In the genomic region with DNA sequence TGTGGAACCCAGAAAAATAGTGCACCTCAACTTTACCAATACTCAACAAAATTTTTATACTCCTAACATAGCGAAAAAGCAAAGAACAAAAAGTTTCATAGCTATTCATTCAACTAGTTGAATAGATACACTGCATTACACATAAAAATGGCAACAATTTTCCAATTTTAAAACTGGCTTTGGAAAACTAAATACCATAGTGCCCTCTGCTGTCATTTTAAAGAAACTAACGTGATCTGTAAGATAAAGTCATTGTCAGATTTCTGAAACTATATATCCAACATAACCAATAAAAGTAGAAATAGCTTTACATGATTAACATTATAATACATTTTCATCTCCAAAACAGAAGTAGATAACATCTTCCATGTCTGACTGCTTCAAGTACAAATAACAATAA, we compare ENCODE assay signal across 9 cellular contexts. TPM values are rescaled to one million over a fixed set of nuclear protein-coding genes. Genes with fewer than 3 reads are reported as not detected.
A peak's percentile ranks its signal among the peaks of the same experiment; 100 is the strongest.
DNase-seq lines count a peak whose midpoint lies in the region; ATAC-seq, FAIRE-seq and TF ChIP-seq lines count a peak whose summit lies in the region.
"Had no signal": no experiment of that assay in that cellular context is flagged by ENCODE, and none has a peak within 500 bp of the region (broad histone marks: within the 10 kb centered on the region; RNA-seq: fewer than 3 reads in every experiment).

No MANE protein-coding gene starts in this region.

- TF ChIP-seq CTCF in GM13977 (IDR thresholded peaks at IDR 0.05; ENCODE audit: extremely low read depth, insufficient read depth, missing control alignments), result peak; percentile 35
- peak in 2 of 3 experiments; percentile 23 to 67; a peak in 3 of 6 replicates for TF ChIP-seq CTCF in K562 (IDR thresholded peaks at IDR 0.05 in 2 of 3, conservative IDR thresholded peaks at IDR 0.05 in 1 of 3; ENCODE audit: insufficient read depth in 2 of 3, low read depth in 1 of 3, low read length in 3 of 3)
- TF ChIP-seq CTCF in nephron progenitor cell (IDR thresholded peaks at IDR 0.05), result peak; percentile 41
- no peak for TF ChIP-seq CTCF in kidney (IDR thresholded peaks at IDR 0.05; ENCODE audit: borderline replicate concordance, extremely low read depth, insufficient read depth)

- 0% methylated on average over 2 of the region's 2 CpGs for WGBS in K562 (ENCODE audit: insufficient coverage, low coverage, missing lambda C conversion rate)

- DNase-seq in GM13977 (ENCODE audit: low spot score) (no peak), NCI-H2171 (lab: John Stamatoyannopoulos, UW) (peak; percentile 14), K562 (ENCODE audit: extremely low read depth in 1 of 4, low spot score in 3 of 4) (peak in 1 of 4 experiments; percentile 11), nephron progenitor cell (no peak), GM19239 (ENCODE audit: insufficient read length, low spot score) (no peak), MG63 (no peak), kidney (no peak)
- DNase-seq in activated CD4-positive, alpha-beta T cell treated with anti-CD3 and anti-CD28 coated beads, Interleukin-2, amount 50 U/mL, for 48 hours, result no peak

- TF ChIP-seq EP300 in K562 (IDR thresholded peaks at IDR 0.05; ENCODE audit: low read length), result no peak

- peak; percentile 61 for FAIRE-seq in K562 (lab: Jason Lieb, UNC)
- no peak for FAIRE-seq in GM19239 (lab: Jason Lieb, UNC)
- FAIRE-seq in kidney (lab: Jason Lieb, UNC), result no peak

- peaks cover 31% of the 10 kb centered on the region for H3K9me3 Mint-ChIP-seq in nephron progenitor cell

- H3K4me2 ChIP-seq in K562 (ENCODE audit: insufficient read depth, low read length), result no peak overlapping the region

- H3K27me3 Mint-ChIP-seq in nephron progenitor cell (ENCODE audit: low read depth, poor library complexity), result no peaks in the 10 kb centered on the region

- H3K79me2 ChIP-seq in K562 (ENCODE audit: control insufficient read depth, insufficient read depth, low read length), result no peaks in the 10 kb centered on the region

- in situ Hi-C loops in GM13977 (cut with MboI; ENCODE audit: low pct_unique_long_range_greater_than_20kb, low sequenced_read_pairs, unreplicated experiment) (no loop called here), K562 (cut with MboI) (no loop called here)

- H3K9me3 ChIP-seq in K562 (replicated peaks; ENCODE audit: control insufficient read depth, insufficient read depth, low read depth, low read length), result no peaks in the 10 kb centered on the region
- H3K9me3 ChIP-seq in MG63, result peaks cover 7% of the 10 kb centered on the region; the same call in 1 of the 2 replicates
- peaks cover 0 to 9% of the 10 kb centered on the region in 2 donors for H3K9me3 ChIP-seq in kidney (ENCODE audit: control insufficient read depth in 1 of 2, low read length in 2 of 2)

- ATAC-seq in K562, result no peak

- H3K27ac Mint-ChIP-seq in nephron progenitor cell, result no peak overlapping the region

- H3K9ac ChIP-seq in K562 (ENCODE audit: insufficient read depth in 1 of 2, low read depth in 2 of 2, low read length in 2 of 2) (no peak overlapping the region), kidney (ENCODE audit: low read length in 2 of 2) (no peak overlapping the region)

- H3K4me1 ChIP-seq in K562 (replicated peaks in 1 of 2; ENCODE audit: control insufficient read depth in 2 of 2, insufficient read depth in 2 of 2, low read length in 2 of 2), result no peaks in the 10 kb centered on the region; a peak in 1 of 5 replicates
- no peaks in the 10 kb centered on the region for H3K4me1 ChIP-seq in kidney (ENCODE audit: control insufficient read depth in 1 of 2, insufficient read depth in 1 of 2, low read depth in 1 of 2, low read length in 2 of 2)

- BruUV-seq in K562 (replicated peaks; lab: Mats Ljungman, UMichigan), result no TSS peak

- H3K4me1 Mint-ChIP-seq in nephron progenitor cell, result peaks cover 18% of the 10 kb centered on the region

- POLR2A ChIA-PET in K562 (lab: Yijun Ruan, JAX), result interaction anchor here (0.5 to 1.2 kb wide), 2 partner anchors 10 to 96 kb away, joined by 3 read pairs; no protein-coding TSS in a partner anchor

- no peak overlapping the region for H2AFZ ChIP-seq in K562 (ENCODE audit: low read depth, low read length)

- CTCF ChIA-PET in K562 (lab: Yijun Ruan, JAX; ENCODE audit: low intra/inter-chr PET ratio), result no interaction called here

- peak; percentile 77 to 87 for TF ChIP-seq RAD21 in K562 (CRISPR knock-in tag; conservative IDR thresholded peaks at IDR 0.05 in 1 of 2, IDR thresholded peaks at IDR 0.05 in 1 of 2)

- intact Hi-C loops in K562 (cut with micrococcal nuclease), result loop anchor here (5.0 kb wide), 2 partner anchors 164 to 1504 kb away; no protein-coding TSS in a partner anchor
- intact Hi-C loops in kidney (cut with DNase I), result no loop called here

- H3K4me3 ChIP-seq in K562 (no peak overlapping the region), MG63 (no peak overlapping the region), kidney (ENCODE audit: low read length in 2 of 2) (no peak overlapping the region)
- H3K4me3 ChIP-seq: skin epidermis had no signal

- H3K4me3 Mint-ChIP-seq in nephron progenitor cell, result no peak overlapping the region

- no peaks in the 10 kb centered on the region for H4K20me1 ChIP-seq in K562 (replicated peaks; ENCODE audit: control insufficient read depth, insufficient read depth, low read length)

- no peaks in the 10 kb centered on the region for H3K27me3 ChIP-seq in K562 (ENCODE audit: control insufficient read depth in 2 of 2, insufficient read depth in 2 of 2, low read length in 2 of 2)
- H3K27me3 ChIP-seq in MG63, result peaks cover 2% of the 10 kb centered on the region; the same call in 1 of the 2 replicates

- H3K9me1 ChIP-seq in K562 (ENCODE audit: control insufficient read depth, insufficient read depth, low read length), result no peaks in the 10 kb centered on the region

- no peak overlapping the region for H3K27ac ChIP-seq in K562 (ENCODE audit: extremely low read depth, low read depth, low read length)
- no peak overlapping the region for H3K27ac ChIP-seq in kidney (ENCODE audit: low read depth in 2 of 2, low read length in 2 of 2)
- H3K27ac ChIP-seq: skin epidermis had no signal

- TF ChIP-seq POLR2A in K562 (conservative IDR thresholded peaks at IDR 0.05), result no peak

- H3K36me3 Mint-ChIP-seq in nephron progenitor cell (ENCODE audit: low read depth), result peaks cover 18% of the 10 kb centered on the region

- no peaks in the 10 kb centered on the region for H3K36me3 ChIP-seq in K562 (ENCODE audit: control insufficient read depth, insufficient read depth, low read length)
- H3K36me3 ChIP-seq in MG63, result no peaks in the 10 kb centered on the region
- H3K36me3 ChIP-seq in kidney (ENCODE audit: control insufficient read depth in 1 of 2, insufficient read depth in 2 of 2, low read length in 2 of 2), result no peaks in the 10 kb centered on the region

TF ChIP-seq in K562, 482 proteins besides CTCF, POLR2A, EP300 and RAD21:
- TF ChIP-seq ZNF133 (CRISPR knock-in tag; IDR thresholded peaks at IDR 0.05) (no peak), SMC3 (conservative IDR thresholded peaks at IDR 0.05; ENCODE audit: insufficient read depth, low read depth, low read length) (peak; percentile 37; the same call in 1 of the 2 replicates), ARID3A (IDR thresholded peaks at IDR 0.05; ENCODE audit: borderline replicate concordance, low read depth, low read length) (no peak)
- TF ChIP-seq, protein P1, sequence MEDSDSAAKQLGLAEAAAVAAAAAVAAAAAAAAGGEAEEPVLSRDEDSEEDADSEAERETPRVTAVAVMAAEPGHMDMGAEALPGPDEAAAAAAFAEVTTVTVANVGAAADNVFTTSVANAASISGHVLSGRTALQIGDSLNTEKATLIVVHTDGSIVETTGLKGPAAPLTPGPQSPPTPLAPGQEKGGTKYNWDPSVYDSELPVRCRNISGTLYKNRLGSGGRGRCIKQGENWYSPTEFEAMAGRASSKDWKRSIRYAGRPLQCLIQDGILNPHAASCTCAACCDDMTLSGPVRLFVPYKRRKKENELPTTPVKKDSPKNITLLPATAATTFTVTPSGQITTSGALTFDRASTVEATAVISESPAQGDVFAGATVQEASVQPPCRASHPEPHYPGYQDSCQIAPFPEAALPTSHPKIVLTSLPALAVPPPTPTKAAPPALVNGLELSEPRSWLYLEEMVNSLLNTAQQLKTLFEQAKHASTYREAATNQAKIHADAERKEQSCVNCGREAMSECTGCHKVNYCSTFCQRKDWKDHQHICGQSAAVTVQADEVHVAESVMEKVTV (CRISPR knock-in tag; IDR thresholded peaks at IDR 0.05), result peak; percentile 73
TF ChIP-seq in K562: peak in this region for 2.

RNA-seq across cellular contexts. Expression of gene DTWD2, which starts 31.6 kb away (rescaled TPM):
- total RNA-seq in K562 (2011; cell fraction: chromatin; rRNA removed; ENCODE audit: low replicate concordance), result 1.4 and 1.7 TPM in 2 replicates
- total RNA-seq in K562 (2011; cell fraction: nucleolus; rRNA removed), result 1.2 and 1.7 TPM in 2 replicates
- total RNA-seq in K562 (2011; cell fraction: nucleoplasm; rRNA removed), result 1.7 and 2.4 TPM in 2 replicates
- total RNA-seq in K562 (2014; rRNA removed) (7.4 and 10.8 TPM in 2 replicates), K562 (2014; rRNA removed; fragmentation: Illumina TruSeq; extraction: Trizol) (4.9 and 5.4 TPM in 2 replicates), K562 (2015; rRNA removed; fragmentation: Illumina TruSeq; extraction: Trizol) (4.9 TPM in 2 replicates), K562 (2021) (5.5 TPM in 2 replicates), kidney (12.4 TPM)
- polyA plus RNA-seq in K562 (2011; rRNA removed) (2.2 and 3.1 TPM in 2 replicates), K562 (2014; fragmentation: Illumina TruSeq; extraction: Trizol) (3.1 and 3.7 TPM in 2 replicates), K562 (2014; fragmentation: Nextera tagmentation; extraction: Ambion mirVana) (1 to 10 TPM in 1 of 2 experiments, under 1 TPM in 1; 0.99 to 1.1 TPM), K562 (2014; rRNA removed) (3.2 and 4.1 TPM in 2 replicates), kidney (ENCODE audit: insufficient read depth, low read depth, low replicate concordance) (3.7 TPM)
- 2.9 and 3.5 TPM in 2 replicates for polyA plus RNA-seq in K562 (2011; cell fraction: cytosol; rRNA removed)
- polyA plus RNA-seq in K562 (2011; cell fraction: nucleus; rRNA removed), result 1.6 and 1.9 TPM in 2 replicates
- 3.0 and 20.2 TPM in 2 replicates for polyA plus RNA-seq in K562 (2012)
- polyA minus RNA-seq in K562 (2011; rRNA and poly(A)+ RNA removed), result 2.8 and 3.6 TPM in 2 replicates
- polyA minus RNA-seq in K562 (2011; cell fraction: cytosol; rRNA and poly(A)+ RNA removed), result 3.0 and 5.0 TPM in 2 replicates
- polyA minus RNA-seq in K562 (2011; cell fraction: nucleus; rRNA and poly(A)+ RNA removed), result 1.9 and 2.4 TPM in 2 replicates
- 6.3 and 8.3 TPM in 2 replicates for total RNA-seq in MG63 (2014; rRNA removed; shearing (Covaris generic); ENCODE audit: low replicate concordance)
